Comparison of ENCODE assay signal across 9 cellular contexts in the genomic region with DNA sequence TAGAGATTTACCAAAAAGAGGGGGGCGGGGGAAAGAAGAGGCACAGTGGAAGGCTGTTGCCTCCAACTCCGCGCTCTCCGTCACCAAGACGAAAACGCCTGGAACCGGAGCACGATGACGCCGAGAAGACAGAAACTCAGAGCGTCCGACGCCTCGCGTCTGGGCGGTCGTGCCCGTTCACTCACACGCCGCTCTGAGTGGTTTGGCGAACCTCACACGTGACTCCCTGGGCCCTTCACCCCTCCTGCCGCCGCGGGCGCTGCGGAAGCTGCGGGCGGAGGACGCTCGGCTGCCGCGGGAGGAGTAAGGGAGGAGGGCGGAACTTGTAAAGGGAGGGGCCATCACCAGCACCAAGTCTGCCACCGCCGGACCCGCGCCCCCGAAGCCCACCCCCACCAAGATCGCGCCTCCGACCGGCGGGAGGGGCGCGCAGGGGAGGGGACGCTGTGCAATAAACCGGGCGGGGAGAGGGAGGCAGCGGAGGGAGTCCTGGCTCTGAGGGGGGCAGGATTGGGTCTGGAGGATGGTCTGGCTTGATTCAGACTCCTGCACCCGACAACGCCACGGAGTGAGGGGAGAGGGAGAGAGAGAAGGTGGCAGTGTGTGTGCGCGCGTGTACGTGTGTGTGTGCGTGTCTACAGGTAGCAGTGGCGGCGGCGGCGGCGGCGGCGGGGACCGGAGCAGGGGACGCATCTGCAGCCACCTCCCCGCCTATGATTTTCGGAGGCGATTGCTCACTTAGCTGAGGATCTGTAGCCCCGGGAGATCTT. TPM values are rescaled to one million over a fixed set of nuclear protein-coding genes. Genes with fewer than 3 reads are reported as not detected.
DNase-seq lines count a peak whose midpoint lies in the region; ATAC-seq, FAIRE-seq and TF ChIP-seq lines count a peak whose summit lies in the region.
"Had no signal": no experiment of that assay in that cellular context is flagged by ENCODE, and none has a peak within 500 bp of the region (broad histone marks: within the 10 kb centered on the region; RNA-seq: fewer than 3 reads in every experiment).

No MANE protein-coding gene starts in this region.

- H3K4me1 Mint-ChIP-seq in T-helper 17 cell: peaks cover 8% of the 10 kb centered on the region

- DNase-seq in 8988T (peak; percentile 67), GM12892 (ENCODE audit: insufficient read length) (peak; percentile 30), NCI-H1436 (lab: John Stamatoyannopoulos, UW) (peak; percentile 96), T-helper 17 cell (peak in 1 of 3 donors; percentile 11), islet precursor cell (peak; percentile 93)

- peak overlapping the region; percentile 75 for H3K4me3 Mint-ChIP-seq in T-helper 17 cell

- peak overlapping the region; percentile 42 to 67 (median 46) for H3K4me3 ChIP-seq in skin epidermis

- peaks cover 44% of the 10 kb centered on the region for H3K27me3 Mint-ChIP-seq in T-helper 17 cell

- peak; percentile 86 for ATAC-seq in HG02852 (IDR thresholded peaks at IDR 0.05; ENCODE audit: unreplicated experiment)
- peak; percentile 73 for ATAC-seq in T-helper 17 cell

- peaks cover 3% of the 10 kb centered on the region for H3K9me3 ChIP-seq in T-helper 17 cell (ENCODE audit: control insufficient read depth, low read length, poor library complexity, severe bottlenecking)

- TF ChIP-seq POLR2A in GM12892 (IDR thresholded peaks at IDR 0.05; ENCODE audit: low read depth, low read length): no peak

- no peaks in the 10 kb centered on the region for H3K36me3 Mint-ChIP-seq in T-helper 17 cell (ENCODE audit: low read depth)

- no peak for FAIRE-seq in GM12892 (lab: Jason Lieb, UNC)
- FAIRE-seq: GM18507 had no signal

- no peak overlapping the region for H3K27ac Mint-ChIP-seq in T-helper 17 cell

- H3K27ac ChIP-seq in cingulate gyrus (ENCODE audit: low read depth, low read length) (peak overlapping the region; percentile 88), skin epidermis (peak overlapping the region in 13 of 21 experiments; percentile 27 to 85 (median 54))

RNA-seq across cellular contexts. Expression of gene NLGN1, which starts 1.9 kb away (rescaled TPM):
- not detected for polyA plus RNA-seq in GM12892 (2012; ENCODE audit: missing spikeins)
- total RNA-seq in T-helper 17 cell: not detected
